Comparison of ENCODE assay signal across 17 cellular contexts in the genomic region with DNA sequence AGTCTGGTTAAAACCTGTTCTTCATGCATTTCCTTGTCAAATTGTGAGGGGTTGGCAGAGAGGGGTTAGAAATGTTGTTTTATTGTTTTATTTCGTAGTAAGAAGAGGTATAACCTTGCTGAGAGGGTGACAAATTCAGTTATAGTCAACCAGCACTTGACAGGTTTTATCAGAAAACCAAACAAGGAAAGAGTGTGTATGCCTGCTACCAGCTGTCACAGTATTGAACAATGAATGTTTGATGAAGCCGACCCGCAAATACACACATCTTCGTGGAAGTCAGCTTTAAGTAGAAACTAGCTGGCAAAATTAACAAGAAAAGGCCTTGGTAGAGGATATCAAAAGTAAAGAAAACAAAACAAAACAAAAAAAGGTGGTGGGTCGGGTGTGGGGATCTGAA.
"Had no signal": no experiment of that assay in that cellular context is flagged by ENCODE, and none has a peak within 500 bp of the region (broad histone marks: within the 10 kb centered on the region; RNA-seq: fewer than 3 reads in every experiment).

No MANE protein-coding gene starts in this region.

- H3K27ac ChIP-seq: right atrium auricular region, tibial nerve, vagina had no signal

- H3K4me3 Mint-ChIP-seq: activated CD4-positive, alpha-beta T cell treated with anti-CD3 and anti-CD28 coated beads for 36 hours; activated naive CD8-positive, alpha-beta T cell; T-helper 2 cell treated with Interferon-gamma antibody and Interleukin-4, amounts not matched to agents 5 μg/mL and 100 μg/mL, for 36 hours; WTC11 had no signal

- H3K4me1 Mint-ChIP-seq: activated CD4-positive, alpha-beta T cell treated with anti-CD3 and anti-CD28 coated beads for 36 hours had no signal

- DNase-seq: activated CD4-positive, alpha-beta T cell treated with anti-CD3 and anti-CD28 coated beads for 36 hours; activated CD4-positive, alpha-beta T cell treated with anti-CD3 and anti-CD28 coated beads, Interleukin-2, amount 50 U/mL, for 48 hours; activated gamma-delta T cell treated with Interleukin-2 at 50 U/mL for 16 hours; dermis blood vessel endothelial cell; effector memory CD4-positive, alpha-beta T cell; occipital lobe; stimulated activated naive CD8-positive, alpha-beta T cell treated with anti-CD3 and anti-CD28 coated beads, Interleukin-15, Interleukin-2, amounts not matched to agents 100 U/mL and 50 U/mL, for 24 hours had no signal

- H3K27ac Mint-ChIP-seq: activated CD4-positive, alpha-beta T cell treated with anti-CD3 and anti-CD28 coated beads for 36 hours; activated naive CD8-positive, alpha-beta T cell; progenitor cell of endocrine pancreas; T-helper 2 cell treated with Interferon-gamma antibody and Interleukin-4, amounts not matched to agents 5 μg/mL and 100 μg/mL, for 36 hours; WTC11 had no signal

- FAIRE-seq: keratinocyte, TTC549 had no signal

- H3K4me3 ChIP-seq: left lung, right atrium auricular region, tibial nerve, vagina had no signal

- ATAC-seq: activated CD4-positive, alpha-beta T cell treated with anti-CD3 and anti-CD28 coated beads for 36 hours; stimulated activated naive CD8-positive, alpha-beta T cell treated with anti-CD3 and anti-CD28 coated beads, Interleukin-15, Interleukin-2, amounts not matched to agents 100 U/mL and 50 U/mL, for 24 hours; WTC11 had no signal

- H3K27me3 ChIP-seq: left lung, right atrium auricular region, tibial nerve, vagina had no signal

- H3K9me3 ChIP-seq: left lung, right atrium auricular region, tibial nerve, vagina had no signal

- H3K36me3 ChIP-seq: left lung, right atrium auricular region, tibial nerve, vagina had no signal

- H3K9me3 Mint-ChIP-seq: T-helper 2 cell treated with Interferon-gamma antibody and Interleukin-4, amounts not matched to agents 5 μg/mL and 100 μg/mL, for 36 hours; WTC11 had no signal

- H3K36me3 Mint-ChIP-seq: activated naive CD8-positive, alpha-beta T cell; WTC11 had no signal

- H3K4me1 ChIP-seq: right atrium auricular region, tibial nerve, vagina had no signal
